8 cellular contexts compared by ENCODE assay signal in the genomic region with DNA sequence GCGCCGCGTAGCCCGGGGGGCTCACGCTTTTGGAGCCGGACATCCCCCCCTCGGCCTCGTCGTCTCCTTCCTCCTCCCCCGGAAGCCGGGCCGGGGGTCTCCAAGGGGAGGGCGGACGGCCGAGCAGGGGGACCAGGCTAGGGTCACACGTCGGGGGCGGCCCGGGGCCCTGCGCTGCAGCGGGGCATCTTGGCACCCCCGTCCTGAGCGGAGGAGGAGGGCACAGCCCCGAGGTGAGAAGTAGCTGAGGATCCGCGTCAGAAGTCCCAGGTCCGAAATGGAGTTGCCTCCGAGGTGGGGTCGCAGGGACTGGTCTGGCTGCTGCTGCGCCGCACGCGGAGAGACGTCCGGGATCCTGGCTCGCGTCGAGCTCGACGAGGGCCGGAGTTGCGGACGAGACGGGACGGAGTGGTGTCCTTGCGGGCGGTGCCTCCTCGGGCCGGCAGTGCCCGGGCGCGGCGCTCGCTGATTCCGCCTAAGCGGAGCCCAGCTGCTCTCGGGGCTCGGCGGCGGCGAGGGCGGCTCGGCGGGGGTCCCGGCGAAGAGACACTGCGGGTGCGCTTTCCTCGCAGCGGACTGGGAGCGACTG. TPM values are rescaled to one million over a fixed set of nuclear protein-coding genes. Genes with fewer than 3 reads are reported as not detected.
DNase-seq lines count a peak whose midpoint lies in the region; ATAC-seq and TF ChIP-seq lines count a peak whose summit lies in the region.

A gene (minus strand): TSS at position 588 of the 589 bp plus-strand sequence. CDS start 545 bp downstream, at position 43.

- TF ChIP-seq CTCF in AG09309 (IDR thresholded peaks at IDR 0.05; ENCODE audit: control insufficient read depth, insufficient read depth, low read depth, low read length, missing control alignments) (no peak), right lobe of liver (IDR thresholded peaks at IDR 0.05) (no peak)

- no peaks in the 10 kb centered on the region for H3K79me2 ChIP-seq in Karpas-422 (ENCODE audit: low read length)

- H3K4me1 ChIP-seq in HUES64 (ENCODE audit: insufficient read depth, low read length) (no peaks in the 10 kb centered on the region; the same call in 1 of the 2 replicates), right lobe of liver (peaks cover 0 to 23% (median 0%) of the 10 kb centered on the region in 4 donors), Karpas-422 (ENCODE audit: low read length) (no peaks in the 10 kb centered on the region)

- no peak within 1 kb of the TSS for H2AFZ ChIP-seq in Karpas-422 (ENCODE audit: low read length)

- H3K27me3 ChIP-seq in HUES64 (ENCODE audit: insufficient read depth, low read length) (peaks cover 61% of the 10 kb centered on the region), right lobe of liver (peaks cover 0 to 11% of the 10 kb centered on the region in 2 donors), Karpas-422 (ENCODE audit: low read length) (no peaks in the 10 kb centered on the region)

- 0 out of 2 replicates have a peak within 1 kb of the TSS, but pooled peaks have one; percentile 55 for H3K9ac ChIP-seq in HUES64 (ENCODE audit: low read depth, low read length)
- H3K9ac ChIP-seq in Karpas-422 (ENCODE audit: low read length), result no peak within 1 kb of the TSS

- ATAC-seq in right lobe of liver (peak; percentile 43 to 66 (median 57)), GM21737 (IDR thresholded peaks at IDR 0.05; ENCODE audit: unreplicated experiment) (no peak)

- DNase-seq in AG09309 (ENCODE audit: low read depth) (no peak), cerebellum (ENCODE audit: low spot score) (no peak), right lobe of liver (peak; percentile 44 to 60 (median 51)), substantia nigra (lab: John Stamatoyannopoulos, UW) (peak in 3 of 49 donors; percentile 39 to 63 (median 49)), Karpas-422 (no peak), RKO (ENCODE audit: low spot score) (no peak)

- no peaks in the 10 kb centered on the region for H3K9me3 ChIP-seq in HUES64 (ENCODE audit: insufficient read depth, low read depth, low read length)
- no peaks in the 10 kb centered on the region for H3K9me3 ChIP-seq in right lobe of liver
- H3K9me3 ChIP-seq in Karpas-422 (ENCODE audit: low read length), result no peaks in the 10 kb centered on the region

- WGBS in HUES64, result 2% methylated on average over 71 of the region's 71 CpGs
- WGBS in right lobe of liver (ENCODE audit: insufficient coverage, low coverage, low lambda C conversion rate, missing lambda C conversion rate), result 0% methylated on average over 4 of the region's 71 CpGs

- H3K9me2 ChIP-seq in Karpas-422 (replicated peaks; ENCODE audit: insufficient read depth, low read length), result no peaks in the 10 kb centered on the region

- H3K27ac ChIP-seq in HUES64 (ENCODE audit: low read depth, low read length) (no peak within 1 kb of the TSS), right lobe of liver (peak within 1 kb of the TSS in 2 of 3 donors; percentile 36 to 47), substantia nigra (ENCODE audit: low read depth, low read length, poor library complexity, severe bottlenecking) (peak within 1 kb of the TSS; percentile 82), Karpas-422 (ENCODE audit: low read length) (no peak within 1 kb of the TSS)

- intact Hi-C loops in right lobe of liver (cut with DNase I), result no loop called here

- no peak for TF ChIP-seq POLR2A in right lobe of liver (IDR thresholded peaks at IDR 0.05)

- H3K4me2 ChIP-seq in Karpas-422 (ENCODE audit: low read depth, low read length, poor library complexity, severe bottlenecking), result no peak within 1 kb of the TSS

- H3K36me3 ChIP-seq in HUES64 (ENCODE audit: insufficient read depth, low read length), result no peaks in the 10 kb centered on the region
- H3K36me3 ChIP-seq in right lobe of liver, result no peaks in the 10 kb centered on the region
- H3K36me3 ChIP-seq in Karpas-422 (ENCODE audit: insufficient read depth, low read length), result no peaks in the 10 kb centered on the region

- H3K4me3 ChIP-seq in AG09309 (ENCODE audit: control insufficient read depth, low read depth, low read length) (peak within 1 kb of the TSS; percentile 60), HUES64 (ENCODE audit: low read length) (peak within 1 kb of the TSS; percentile 69), right lobe of liver (peak within 1 kb of the TSS; percentile 46 to 54 (median 47)), Karpas-422 (ENCODE audit: low read length) (no peak within 1 kb of the TSS)

- H4K20me1 ChIP-seq in Karpas-422 (ENCODE audit: insufficient read depth, low read depth, low read length), result no peaks in the 10 kb centered on the region

RNA-seq across cellular contexts. Expression of the gene that starts here (rescaled TPM):
- 3.7 TPM for polyA plus RNA-seq in HUES64 (2013, experiment 1 of 2)
- polyA plus RNA-seq in HUES64 (2013, experiment 2 of 2), result 5.0 TPM
- total RNA-seq in cerebellum, result 23.5 TPM
- 1 to 10 TPM; 1.9 to 3.7 (median 2.7) TPM for total RNA-seq in right lobe of liver
- 0.14 TPM in 1 of 2 replicates, not detected in the other for total RNA-seq in Karpas-422 (2014; rRNA removed; shearing (Covaris generic); ENCODE audit: low replicate concordance)

Comparison
In these comparisons a context has a peak if more than half of its experiments do, and no peak if none do; other contexts are left out.
1. DNase-seq: peak in right lobe of liver (3 of 3); none in AG09309 (single experiment), cerebellum (single experiment), Karpas-422 (single experiment) and RKO (single experiment).
2. H3K27ac ChIP-seq: peak in right lobe of liver (2 of 3) and substantia nigra (single experiment); none in HUES64 (single experiment) and Karpas-422 (single experiment).